ENCODE assay signal across 8 cellular contexts in genomic region chr12:53701518-53702264, GRCh38. TPM values are rescaled to one million over a fixed set of nuclear protein-coding genes. Genes with fewer than 3 reads are reported as not detected.
DNase-seq lines count a peak whose midpoint lies in the region; ATAC-seq and TF ChIP-seq lines count a peak whose summit lies in the region.

No MANE protein-coding gene starts in this region.

- peak; percentile 90 for ATAC-seq in left colon
- no peak for ATAC-seq in GM18520 (IDR thresholded peaks at IDR 0.05; ENCODE audit: unreplicated experiment)

- peak overlapping the region in 1 of 2 experiments; percentile 51; a peak in 2 of 5 replicates for H3K4me3 Mint-ChIP-seq in H9

- H3K9ac ChIP-seq in H9 (ENCODE audit: extremely low read depth, insufficient read length, low read length), result no peak overlapping the region

- no CpG with 5 or more reads among the region's 8 CpGs for WGBS in H9 (ENCODE audit: extremely low coverage, insufficient read length, low lambda C conversion rate)

- peaks cover 4% of the 10 kb centered on the region; the same call in 1 of the 2 replicates for H3K27me3 ChIP-seq in H9 (ENCODE audit: insufficient read depth, low read length)

- DNase-seq in COLO668 (lab: John Stamatoyannopoulos, UW; ENCODE audit: unreplicated experiment), result peak; percentile 47
- peak; percentile 89 for DNase-seq in H9
- peak; percentile 29 for DNase-seq in NCI-H2227 treated with DMSO at 0.1 percent for 48 hours (lab: John Stamatoyannopoulos, UW)
- peak; percentile 63 to 72 for DNase-seq in activated CD4-positive, alpha-beta T cell treated with anti-CD3 and anti-CD28 coated beads for 24 hours (ENCODE audit: low read depth in 2 of 2)
- peak; percentile 61 for DNase-seq in central memory CD4-positive, alpha-beta T cell
- DNase-seq in left colon, result peak; percentile 65 to 86
- peak; percentile 81 for DNase-seq in stimulated activated CD4-positive, alpha-beta T cell treated with anti-CD3 and anti-CD28 coated beads, Interleukin-4, amount 100 ng/mL, for 24 hours

- no peak overlapping the region for H3K14ac ChIP-seq in H9 (ENCODE audit: insufficient read depth, low read length)

- peaks cover 0 to 3% of the 10 kb centered on the region in 2 experiments; a peak in 1 of 5 replicates for H3K9me3 Mint-ChIP-seq in H9

- H3K4me1 ChIP-seq in H9 (ENCODE audit: insufficient read depth, low read length), result no peaks in the 10 kb centered on the region

- peak; percentile 97 for TF ChIP-seq CTCF in H9 (conservative IDR thresholded peaks at IDR 0.05)

- no peak overlapping the region for H3K4ac ChIP-seq in H9 (ENCODE audit: low read depth, low read length)

- no peak overlapping the region for H3K56ac ChIP-seq in H9 (ENCODE audit: insufficient read length, low read depth, low read length)

- H3K23me2 ChIP-seq in H9 (ENCODE audit: insufficient read length, low read depth, low read length, poor library complexity, severe bottlenecking), result peaks cover under 1% of the 10 kb centered on the region

- H3K79me2 ChIP-seq in H9 (ENCODE audit: insufficient read depth, low read length), result no peaks in the 10 kb centered on the region

- no peak overlapping the region for H2BK12ac ChIP-seq in H9 (ENCODE audit: insufficient read length, low read depth, low read length)

- intact Hi-C loops in left colon (cut with DNase I, micrococcal nuclease), result loop anchor here in 1 of 2 donors (5.0 kb wide), 1 partner anchor 41 kb away; no protein-coding TSS in a partner anchor

- H2AK5ac ChIP-seq in H9 (ENCODE audit: insufficient read length, low read length), result no peak overlapping the region

- no peak overlapping the region for H3K18ac ChIP-seq in H9 (ENCODE audit: insufficient read length, low read depth, low read length)

- H2BK5ac ChIP-seq in H9 (ENCODE audit: insufficient read length, low read length), result no peak overlapping the region

- H3K79me1 ChIP-seq in H9 (ENCODE audit: insufficient read depth, low read depth, low read length, poor library complexity, severe bottlenecking), result no peaks in the 10 kb centered on the region

- H4K91ac ChIP-seq in H9 (ENCODE audit: insufficient read length, low read depth, low read length), result no peak overlapping the region

- no peak overlapping the region for H3K23ac ChIP-seq in H9 (ENCODE audit: insufficient read length, low read depth, low read length)

- no peak overlapping the region for H4K5ac ChIP-seq in H9 (ENCODE audit: insufficient read length, low read depth, low read length)

- H4K20me1 ChIP-seq in H9 (ENCODE audit: control insufficient read depth, insufficient read depth, insufficient read length), result no peaks in the 10 kb centered on the region

- no peak overlapping the region for H3K27ac ChIP-seq in H9 (ENCODE audit: insufficient read length, low read depth, low read length)

- H2BK15ac ChIP-seq in H9 (ENCODE audit: low read depth, low read length), result no peak overlapping the region

- no peak overlapping the region for H3K4me2 ChIP-seq in H9 (ENCODE audit: insufficient read depth, insufficient read length, low read length)

- no peak overlapping the region for H2AFZ ChIP-seq in H9 (ENCODE audit: low read length)

- no peak overlapping the region for H2BK20ac ChIP-seq in H9 (ENCODE audit: low read depth, low read length, poor library complexity, severe bottlenecking)

- no peaks in the 10 kb centered on the region for H3K9me3 ChIP-seq in H9 (ENCODE audit: control insufficient read depth, low read depth, low read length)

- H3T11ph ChIP-seq in H9 (ENCODE audit: low read length), result no peak overlapping the region

- no peaks in the 10 kb centered on the region for H3K36me3 Mint-ChIP-seq in H9 (ENCODE audit: insufficient read depth in 1 of 3, low read depth in 3 of 3)

- peaks cover 13 to 17% of the 10 kb centered on the region in 2 experiments for H3K4me1 Mint-ChIP-seq in H9

- H4K8ac ChIP-seq in H9 (replicated peaks; ENCODE audit: insufficient read length, low read depth, low read length), result no peak overlapping the region

- no peak overlapping the region for H2BK120ac ChIP-seq in H9 (ENCODE audit: low read depth, low read length, poor library complexity, severe bottlenecking)

- H3K27ac Mint-ChIP-seq in H9, result no peak overlapping the region

- H3K27me3 Mint-ChIP-seq in H9 (ENCODE audit: low read depth), result peaks cover 88% of the 10 kb centered on the region

RNA-seq across cellular contexts. Expression of gene CALCOCO1, which starts 25.6 kb away (rescaled TPM):
- total RNA-seq in H9 (2021) (21.5 and 22.3 TPM in 2 replicates), left colon (10 to 100 TPM; 65.0 to 91.0 TPM)

RNA-seq across cellular contexts. Expression of gene ATP5MC2, which starts 25.8 kb away (rescaled TPM):
- total RNA-seq in H9 (2021) (379 and 389 TPM in 2 replicates), left colon (100 to 1,000 TPM; 323 to 371 TPM)

RNA-seq across cellular contexts. Expression of gene CISTR, which starts 50.1 kb away (rescaled TPM):
- total RNA-seq in H9 (2021) (not detected in 2 replicates), left colon (not detected)

Comparison
In these comparisons a context has a peak if more than half of its experiments do, and no peak if none do; other contexts are left out.
1. DNase-seq: peak in every context shown above with its lines; median percentile 89 in H9; 81 in stimulated activated CD4-positive, alpha-beta T cell treated with anti-CD3 and anti-CD28 coated beads, Interleukin-4, amount 100 ng/mL, for 24 hours; 76 in left colon; 68 in activated CD4-positive, alpha-beta T cell treated with anti-CD3 and anti-CD28 coated beads for 24 hours; 61 in central memory CD4-positive, alpha-beta T cell; 47 in COLO668; 29 in NCI-H2227 treated with DMSO at 0.1 percent for 48 hours.